2 cellular contexts compared by ENCODE assay signal in the genomic region with DNA sequence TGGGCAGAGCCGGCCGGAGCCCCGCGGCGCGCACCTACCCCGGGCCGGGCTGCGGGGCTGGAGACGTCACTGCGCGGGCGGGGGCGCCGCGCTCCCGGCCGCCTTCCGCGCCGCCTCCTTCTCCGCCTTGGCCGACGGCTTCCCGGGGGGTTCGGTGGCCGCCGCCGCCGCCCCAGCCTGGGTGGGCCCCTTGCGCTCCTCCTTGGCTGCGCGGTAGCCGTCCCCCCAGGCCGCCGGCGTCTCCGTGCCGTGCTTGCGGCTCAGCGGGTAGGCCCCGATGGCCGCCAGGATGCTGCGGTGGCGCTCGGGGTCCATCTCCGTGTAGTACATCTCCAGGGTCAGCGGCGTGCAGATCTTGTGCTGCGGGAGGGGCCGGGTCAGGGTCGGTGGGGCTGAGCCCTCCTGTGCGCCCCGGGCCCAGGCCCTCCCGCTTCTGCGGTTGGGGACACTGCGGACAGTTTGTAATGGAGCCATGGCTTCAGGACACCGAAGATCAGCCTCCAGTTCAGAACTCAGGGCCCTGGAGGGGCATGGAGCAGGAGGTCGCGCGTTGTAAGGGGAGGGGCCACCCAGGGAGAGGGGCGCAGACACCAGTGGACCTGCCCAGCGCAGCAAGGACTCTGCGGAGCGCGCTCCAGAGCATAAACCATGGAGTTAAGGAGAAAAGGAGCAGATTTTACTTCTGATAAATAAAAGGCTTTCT.
TF ChIP-seq lines count a peak whose summit lies in the region.

No MANE protein-coding gene starts in this region.

TF ChIP-seq in A549, 52 proteins besides CTCF, POLR2A, EP300 and RAD21:
- TF ChIP-seq, protein P1, sequence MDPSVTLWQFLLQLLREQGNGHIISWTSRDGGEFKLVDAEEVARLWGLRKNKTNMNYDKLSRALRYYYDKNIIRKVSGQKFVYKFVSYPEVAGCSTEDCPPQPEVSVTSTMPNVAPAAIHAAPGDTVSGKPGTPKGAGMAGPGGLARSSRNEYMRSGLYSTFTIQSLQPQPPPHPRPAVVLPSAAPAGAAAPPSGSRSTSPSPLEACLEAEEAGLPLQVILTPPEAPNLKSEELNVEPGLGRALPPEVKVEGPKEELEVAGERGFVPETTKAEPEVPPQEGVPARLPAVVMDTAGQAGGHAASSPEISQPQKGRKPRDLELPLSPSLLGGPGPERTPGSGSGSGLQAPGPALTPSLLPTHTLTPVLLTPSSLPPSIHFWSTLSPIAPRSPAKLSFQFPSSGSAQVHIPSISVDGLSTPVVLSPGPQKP (IDR thresholded peaks at IDR 0.05; ENCODE audit: low read depth, low read length) = no peak
- TF ChIP-seq SMC3 (IDR thresholded peaks at IDR 0.05) = no peak
- TF ChIP-seq, protein P2, sequence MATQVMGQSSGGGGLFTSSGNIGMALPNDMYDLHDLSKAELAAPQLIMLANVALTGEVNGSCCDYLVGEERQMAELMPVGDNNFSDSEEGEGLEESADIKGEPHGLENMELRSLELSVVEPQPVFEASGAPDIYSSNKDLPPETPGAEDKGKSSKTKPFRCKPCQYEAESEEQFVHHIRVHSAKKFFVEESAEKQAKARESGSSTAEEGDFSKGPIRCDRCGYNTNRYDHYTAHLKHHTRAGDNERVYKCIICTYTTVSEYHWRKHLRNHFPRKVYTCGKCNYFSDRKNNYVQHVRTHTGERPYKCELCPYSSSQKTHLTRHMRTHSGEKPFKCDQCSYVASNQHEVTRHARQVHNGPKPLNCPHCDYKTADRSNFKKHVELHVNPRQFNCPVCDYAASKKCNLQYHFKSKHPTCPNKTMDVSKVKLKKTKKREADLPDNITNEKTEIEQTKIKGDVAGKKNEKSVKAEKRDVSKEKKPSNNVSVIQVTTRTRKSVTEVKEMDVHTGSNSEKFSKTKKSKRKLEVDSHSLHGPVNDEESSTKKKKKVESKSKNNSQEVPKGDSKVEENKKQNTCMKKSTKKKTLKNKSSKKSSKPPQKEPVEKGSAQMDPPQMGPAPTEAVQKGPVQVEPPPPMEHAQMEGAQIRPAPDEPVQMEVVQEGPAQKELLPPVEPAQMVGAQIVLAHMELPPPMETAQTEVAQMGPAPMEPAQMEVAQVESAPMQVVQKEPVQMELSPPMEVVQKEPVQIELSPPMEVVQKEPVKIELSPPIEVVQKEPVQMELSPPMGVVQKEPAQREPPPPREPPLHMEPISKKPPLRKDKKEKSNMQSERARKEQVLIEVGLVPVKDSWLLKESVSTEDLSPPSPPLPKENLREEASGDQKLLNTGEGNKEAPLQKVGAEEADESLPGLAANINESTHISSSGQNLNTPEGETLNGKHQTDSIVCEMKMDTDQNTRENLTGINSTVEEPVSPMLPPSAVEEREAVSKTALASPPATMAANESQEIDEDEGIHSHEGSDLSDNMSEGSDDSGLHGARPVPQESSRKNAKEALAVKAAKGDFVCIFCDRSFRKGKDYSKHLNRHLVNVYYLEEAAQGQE (IDR thresholded peaks at IDR 0.05) = no peak
- no peak for TF ChIP-seq EHMT2 (IDR thresholded peaks at IDR 0.05; ENCODE audit: low read depth)
- no peak for TF ChIP-seq RFX5 (IDR thresholded peaks at IDR 0.05)
- TF ChIP-seq, protein P3, sequence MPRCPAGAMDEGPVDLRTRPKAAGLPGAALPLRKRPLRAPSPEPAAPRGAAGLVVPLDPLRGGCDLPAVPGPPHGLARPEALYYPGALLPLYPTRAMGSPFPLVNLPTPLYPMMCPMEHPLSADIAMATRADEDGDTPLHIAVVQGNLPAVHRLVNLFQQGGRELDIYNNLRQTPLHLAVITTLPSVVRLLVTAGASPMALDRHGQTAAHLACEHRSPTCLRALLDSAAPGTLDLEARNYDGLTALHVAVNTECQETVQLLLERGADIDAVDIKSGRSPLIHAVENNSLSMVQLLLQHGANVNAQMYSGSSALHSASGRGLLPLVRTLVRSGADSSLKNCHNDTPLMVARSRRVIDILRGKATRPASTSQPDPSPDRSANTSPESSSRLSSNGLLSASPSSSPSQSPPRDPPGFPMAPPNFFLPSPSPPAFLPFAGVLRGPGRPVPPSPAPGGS (IDR thresholded peaks at IDR 0.05) = no peak
- TF ChIP-seq KDM5A (IDR thresholded peaks at IDR 0.05) = no peak
- TF ChIP-seq POLR2AphosphoS2 (conservative IDR thresholded peaks at IDR 0.05; ENCODE audit: low read length) = no peak
- no peak for TF ChIP-seq TFCP2L1 (CRISPR knock-in tag; IDR thresholded peaks at IDR 0.05)
- TF ChIP-seq, protein P4, sequence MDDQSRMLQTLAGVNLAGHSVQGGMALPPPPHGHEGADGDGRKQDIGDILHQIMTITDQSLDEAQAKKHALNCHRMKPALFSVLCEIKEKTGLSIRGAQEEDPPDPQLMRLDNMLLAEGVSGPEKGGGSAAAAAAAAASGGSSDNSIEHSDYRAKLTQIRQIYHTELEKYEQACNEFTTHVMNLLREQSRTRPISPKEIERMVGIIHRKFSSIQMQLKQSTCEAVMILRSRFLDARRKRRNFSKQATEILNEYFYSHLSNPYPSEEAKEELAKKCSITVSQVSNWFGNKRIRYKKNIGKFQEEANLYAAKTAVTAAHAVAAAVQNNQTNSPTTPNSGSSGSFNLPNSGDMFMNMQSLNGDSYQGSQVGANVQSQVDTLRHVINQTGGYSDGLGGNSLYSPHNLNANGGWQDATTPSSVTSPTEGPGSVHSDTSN (IDR thresholded peaks at IDR 0.05) = no peak
- no peak for TF ChIP-seq MYC (IDR thresholded peaks at IDR 0.05; ENCODE audit: borderline replicate concordance, low read length)
- TF ChIP-seq NFE2L2 (conservative IDR thresholded peaks at IDR 0.05; ENCODE audit: low read length) = no peak
- no peak for TF ChIP-seq HEYL (CRISPR knock-in tag; IDR thresholded peaks at IDR 0.05)

TF ChIP-seq in IMR-90, 13 proteins besides CTCF, POLR2A, EP300 and RAD21:
- 0 out of 2 replicates have a peak, but pooled peaks have one; percentile 59 for TF ChIP-seq MAZ (IDR thresholded peaks at IDR 0.05; ENCODE audit: borderline replicate concordance, low read depth, low read length)
- TF ChIP-seq FOS (IDR thresholded peaks at IDR 0.05; ENCODE audit: low read depth, low read length) = no peak
